In the genomic region with DNA sequence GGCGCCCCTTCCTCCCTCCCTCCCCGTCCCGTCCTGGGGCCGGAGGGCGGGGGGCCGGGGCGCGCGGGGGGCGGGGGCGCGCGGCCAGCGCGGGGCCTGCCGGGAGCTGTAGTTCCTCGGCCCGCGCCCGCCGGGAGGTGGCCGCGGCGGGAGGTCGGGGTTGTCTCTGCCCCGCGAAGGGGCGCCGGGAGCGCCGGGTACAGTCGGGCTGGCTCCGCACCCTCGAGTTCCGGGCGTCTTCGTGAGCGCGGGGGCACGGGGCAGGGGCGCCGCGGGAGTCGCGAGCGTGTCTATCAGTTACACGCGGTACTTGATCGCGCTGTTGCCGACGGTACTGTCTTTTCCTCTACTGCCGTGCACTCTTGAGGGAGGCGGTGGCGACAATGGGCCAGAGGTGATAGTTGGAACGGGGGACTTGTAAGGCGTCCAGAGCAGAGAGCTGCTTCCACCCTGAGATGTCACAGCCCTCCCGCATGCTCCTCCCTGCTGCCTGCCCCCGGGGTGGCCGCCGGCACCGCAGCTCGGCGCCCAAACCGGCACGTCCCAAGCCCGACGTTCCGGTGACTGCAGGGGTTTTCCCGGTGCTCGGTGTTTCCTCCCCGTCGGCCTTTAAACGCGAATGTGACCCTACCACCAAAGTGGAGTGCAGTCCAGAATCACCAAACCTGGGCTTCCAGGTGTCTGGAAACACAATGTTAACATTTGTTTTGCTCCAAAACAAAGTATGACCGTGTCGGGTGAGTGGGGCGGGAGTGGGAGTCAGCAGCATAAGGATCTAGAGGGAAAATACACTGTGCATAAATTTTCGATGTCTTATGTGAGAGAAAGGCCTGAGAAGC, we compare ENCODE assay signal across 8 cellular contexts. TPM values are rescaled to one million over a fixed set of nuclear protein-coding genes. Genes with fewer than 3 reads are reported as not detected.
DNase-seq lines count a peak whose midpoint lies in the region; ATAC-seq, FAIRE-seq and TF ChIP-seq lines count a peak whose summit lies in the region.

A gene (minus strand): TSS at position 48 of the 839 bp plus-strand sequence. CDS start 8,309 bp downstream, outside the sequence.

- no peaks in the 10 kb centered on the region for H3K36me3 ChIP-seq in right atrium auricular region

- H3K4me1 ChIP-seq in right atrium auricular region: peaks cover 0 to 25% of the 10 kb centered on the region in 2 donors

- H3K27me3 ChIP-seq in right atrium auricular region: no peaks in the 10 kb centered on the region

- CTCF ChIA-PET in T-cell (lab: Charles Lee): interaction anchor here in 1 of 2 donors (0.7 kb wide), 1 partner anchor 19 kb away, joined by 3 read pairs; a partner anchor contains a TSS

- ATAC-seq in GM21576 (IDR thresholded peaks at IDR 0.05; ENCODE audit: unreplicated experiment) (peak; percentile 56), T-cell (replicated peaks in 1 of 4) (peak; percentile 68 to 88 (median 82))

- H3K4me3 Mint-ChIP-seq in IgD-negative memory B cell: peak within 1 kb of the TSS; percentile 92 to 100 (median 98)
- peak within 1 kb of the TSS; percentile 97 to 99 (median 99) for H3K4me3 Mint-ChIP-seq in T-cell

- H3K4me1 Mint-ChIP-seq in IgD-negative memory B cell: peaks cover 23 to 27% (median 23%) of the 10 kb centered on the region in 3 donors
- H3K4me1 Mint-ChIP-seq in T-cell: peaks cover 35 to 43% (median 38%) of the 10 kb centered on the region in 3 donors

- no peaks in the 10 kb centered on the region for H3K9me3 ChIP-seq in right atrium auricular region

- DNase-seq in ELF-1 (ENCODE audit: low read depth, low spot score) (peak; percentile 74), T-cell (peak in 21 of 34 experiments; percentile 7 to 68 (median 38)), amygdala (lab: John Stamatoyannopoulos, UW) (peak in 36 of 56 donors; percentile 14 to 89 (median 54)), right atrium auricular region (ENCODE audit: low spot score) (peak; percentile 66), pulmonary artery endothelial cell (ENCODE audit: low read depth, low spot score) (no peak), D721Med (ENCODE audit: insufficient read length, low spot score) (no peak)

- FAIRE-seq in D721Med (lab: Jason Lieb, UNC): no peak

- POLR2A ChIA-PET in T-cell (lab: Charles Lee): interaction anchor here in 1 of 2 donors (0.7 kb wide), 1 partner anchor 70 kb away, joined by 3 read pairs; no protein-coding TSS in a partner anchor

- no peaks in the 10 kb centered on the region for H3K9me3 Mint-ChIP-seq in IgD-negative memory B cell
- H3K9me3 Mint-ChIP-seq in T-cell: no peaks in the 10 kb centered on the region

- no peaks in the 10 kb centered on the region for H3K27me3 Mint-ChIP-seq in IgD-negative memory B cell
- peaks cover 3 to 18% of the 10 kb centered on the region in 2 donors for H3K27me3 Mint-ChIP-seq in T-cell

- no peak for TF ChIP-seq CTCF in right atrium auricular region (IDR thresholded peaks at IDR 0.05)
- no peak for TF ChIP-seq CTCF in D721Med (IDR thresholded peaks at IDR 0.05; ENCODE audit: insufficient read depth, missing control alignments)

- peaks cover 1% of the 10 kb centered on the region for H3K36me3 Mint-ChIP-seq in IgD-negative memory B cell
- H3K36me3 Mint-ChIP-seq in T-cell: no peaks in the 10 kb centered on the region

- H3K27ac Mint-ChIP-seq in IgD-negative memory B cell: peak within 1 kb of the TSS; percentile 87 to 96 (median 96)
- peak within 1 kb of the TSS; percentile 96 to 97 for H3K27ac Mint-ChIP-seq in T-cell

- peak within 1 kb of the TSS; percentile 81 for H3K4me3 ChIP-seq in right atrium auricular region

- H3K27ac ChIP-seq in right atrium auricular region: peak within 1 kb of the TSS; percentile 91

RNA-seq across cellular contexts. Expression of the gene that starts here (rescaled TPM):
- 51.2 TPM for polyA plus RNA-seq in IgD-negative memory B cell
- total RNA-seq in T-cell (10 to 100 TPM; 30.6 to 45.5 (median 36.9) TPM), right atrium auricular region (10 to 100 TPM; 13.0 to 20.6 TPM), pulmonary artery endothelial cell (84.1 and 88.3 TPM in 2 replicates)

Comparison
In these comparisons a context has a peak if more than half of its experiments do, and no peak if none do; other contexts are left out.
1. DNase-seq: peak in ELF-1 (single experiment), T-cell (21 of 34), amygdala (36 of 56) and right atrium auricular region (single experiment); none in pulmonary artery endothelial cell (single experiment) and D721Med (single experiment).